ENCODE assay signal across 30 cellular contexts in the genomic region with DNA sequence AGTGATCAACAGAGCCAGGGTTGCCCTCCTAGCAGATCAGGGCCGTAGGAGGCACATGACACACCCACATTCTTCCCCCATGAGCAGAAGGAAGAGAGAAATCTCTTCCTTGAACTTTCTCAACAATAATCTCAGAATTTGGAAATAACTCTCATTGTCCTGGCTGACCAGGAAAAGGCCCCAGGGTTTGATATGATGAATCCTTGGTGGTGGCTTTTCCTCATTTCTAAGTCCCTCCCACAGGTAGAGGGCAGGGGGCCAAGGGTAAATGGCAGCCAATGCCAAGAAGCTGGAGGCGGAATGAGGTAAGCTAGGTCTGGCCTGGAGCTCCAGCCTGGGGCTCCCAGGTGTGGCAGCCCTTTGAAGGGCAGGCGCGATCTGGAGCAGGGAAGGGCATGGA.
DNase-seq lines count a peak whose midpoint lies in the region; ATAC-seq, FAIRE-seq and TF ChIP-seq lines count a peak whose summit lies in the region.
"Had no signal": no experiment of that assay in that cellular context is flagged by ENCODE, and none has a peak within 500 bp of the region (broad histone marks: within the 10 kb centered on the region; RNA-seq: fewer than 3 reads in every experiment).

No MANE protein-coding gene starts in this region.

- H3K4me3 ChIP-seq in BLaER1 = no peak overlapping the region
- H3K4me3 ChIP-seq in keratinocyte (ENCODE audit: control insufficient read depth in 2 of 3, extremely low read depth in 1 of 3, insufficient read depth in 2 of 3, low read depth in 1 of 3, low read length in 3 of 3) = no peak overlapping the region
- H3K4me3 ChIP-seq: SJSA1, smooth muscle cell had no signal

- peaks cover 19% of the 10 kb centered on the region for H3K9me3 ChIP-seq in BLaER1
- H3K9me3 ChIP-seq in keratinocyte (ENCODE audit: control insufficient read depth, low read depth, low read length) = no peaks in the 10 kb centered on the region
- H3K9me3 ChIP-seq: BE2C, Caco-2, SJSA1 had no signal

- H3K4me2 ChIP-seq in BLaER1 (peak overlapping the region; percentile 19; the same call in 1 of the 2 replicates), keratinocyte (ENCODE audit: control insufficient read depth, extremely low read depth, insufficient read depth, low read depth, low read length) (peak overlapping the region; percentile 16)
- H3K4me2 ChIP-seq: smooth muscle cell had no signal

- H3K4me1 Mint-ChIP-seq in chondrocyte (ENCODE audit: low read depth) = peaks cover 66% of the 10 kb centered on the region
- H3K4me1 Mint-ChIP-seq: memory B cell; stimulated activated effector memory CD8-positive, alpha-beta T cell treated with anti-CD3 and anti-CD28 coated beads, Interleukin-12 subunit alpha, Interleukin-12 subunit beta, amount 100 ng/mL, for 72 hours had no signal

- no peak overlapping the region for H3K27ac Mint-ChIP-seq in chondrocyte (ENCODE audit: unreplicated experiment)
- H3K27ac Mint-ChIP-seq: activated CD4-positive, alpha-beta T cell treated with anti-CD3 and anti-CD28 coated beads, Interleukin-2, amount 10 ng/mL, durations not matched to agents 7 days and 5 days; activated CD8-positive, alpha-beta memory T cell treated with anti-CD3 and anti-CD28 coated beads, Interleukin-2, amount 10 ng/mL, durations not matched to agents 7 days and 5 days; activated naive CD4-positive, alpha-beta T cell treated with anti-CD3 and anti-CD28 coated beads for 36 hours; activated T-cell treated with anti-CD3 and anti-CD28 coated beads, Interleukin-2, amount 50 U/mL, for 72 hours; memory B cell; stimulated activated effector memory CD8-positive, alpha-beta T cell treated with anti-CD3 and anti-CD28 coated beads, Interleukin-12 subunit alpha, Interleukin-12 subunit beta, amount 100 ng/mL, for 72 hours; T-helper 2 cell treated with Interferon-gamma antibody and Interleukin-4, amounts not matched to agents 5 μg/mL and 100 μg/mL, for 36 hours had no signal

- H2AFZ ChIP-seq in keratinocyte (ENCODE audit: control insufficient read depth, low read length) = no peak overlapping the region

- no peaks in the 10 kb centered on the region for H3K9me3 Mint-ChIP-seq in chondrocyte (ENCODE audit: low read depth)
- H3K9me3 Mint-ChIP-seq: activated CD4-positive, alpha-beta T cell treated with anti-CD3 and anti-CD28 coated beads, Interleukin-2, amount 10 ng/mL, durations not matched to agents 7 days and 5 days; activated naive CD4-positive, alpha-beta T cell treated with anti-CD3 and anti-CD28 coated beads for 36 hours; T-helper 2 cell treated with Interferon-gamma antibody and Interleukin-4, amounts not matched to agents 5 μg/mL and 100 μg/mL, for 36 hours had no signal

- dilution Hi-C loops in keratinocyte (cut with MboI; ENCODE audit: extremely low pct_ligation_motif_present, low sequenced_read_pairs) = no loop called here

- no peak for TF ChIP-seq CTCF in keratinocyte (optimal IDR thresholded peaks at IDR 0.05 in 1 of 3, IDR thresholded peaks at IDR 0.05 in 1 of 3, conservative IDR thresholded peaks at IDR 0.05 in 1 of 3; ENCODE audit: extremely low read depth in 1 of 3, insufficient read depth in 2 of 3, low read length in 3 of 3)
- no peak for TF ChIP-seq CTCF in GM10266 (IDR thresholded peaks at IDR 0.05; ENCODE audit: control insufficient read depth, insufficient read depth, low read depth, missing control alignments)
- TF ChIP-seq CTCF in chondrocyte (IDR thresholded peaks at IDR 0.05) = no peak

- no peaks in the 10 kb centered on the region for H3K27me3 Mint-ChIP-seq in chondrocyte (ENCODE audit: low read depth)
- H3K27me3 Mint-ChIP-seq: activated CD4-positive, alpha-beta T cell treated with anti-CD3 and anti-CD28 coated beads, Interleukin-2, amount 10 ng/mL, durations not matched to agents 7 days and 5 days had no signal

- H3K27ac ChIP-seq in BLaER1 (no peak overlapping the region; the same call in 1 of the 2 replicates), keratinocyte (ENCODE audit: control insufficient read depth, insufficient read depth, low read length) (no peak overlapping the region)
- H3K27ac ChIP-seq: SJSA1, WERI-Rb-1 had no signal

- no peaks in the 10 kb centered on the region for H3K9me1 ChIP-seq in keratinocyte (ENCODE audit: control insufficient read depth, extremely low read depth, insufficient read depth, low read length)

- no peak for ATAC-seq in GM19463 (IDR thresholded peaks at IDR 0.05; ENCODE audit: unreplicated experiment)
- ATAC-seq: activated CD8-positive, alpha-beta memory T cell treated with anti-CD3 and anti-CD28 coated beads, Interleukin-2, amount 10 ng/mL, durations not matched to agents 7 days and 5 days; activated T-cell treated with anti-CD3 and anti-CD28 coated beads, Interleukin-2, amount 50 U/mL, for 72 hours; stimulated activated effector memory CD8-positive, alpha-beta T cell treated with anti-CD3 and anti-CD28 coated beads, Interleukin-12 subunit alpha, Interleukin-12 subunit beta, amount 100 ng/mL, for 72 hours had no signal

- H3K36me3 ChIP-seq in BLaER1 = peaks cover 37% of the 10 kb centered on the region
- no peaks in the 10 kb centered on the region for H3K36me3 ChIP-seq in keratinocyte (ENCODE audit: control insufficient read depth in 2 of 2, extremely low read depth in 1 of 2, insufficient read depth in 2 of 2, low read length in 2 of 2)
- H3K36me3 ChIP-seq: BE2C, SJSA1, WERI-Rb-1 had no signal

- H4K20me1 ChIP-seq in BLaER1 (peaks cover 63% of the 10 kb centered on the region), keratinocyte (ENCODE audit: control insufficient read depth, extremely low read depth, insufficient read depth, low read length) (no peaks in the 10 kb centered on the region)

- DNase-seq in HPDE6-E6E7 (ENCODE audit: extremely low spot score) (peak; percentile 72), amniotic epithelial cell (ENCODE audit: low read depth) (peak; percentile 39), keratinocyte (ENCODE audit: low read depth, low spot score) (peak; percentile 40), GM10266 (ENCODE audit: extremely low spot score) (no peak), activated gamma-delta T cell (lab: John Stamatoyannopoulos, UW) (no peak), chondrocyte (ENCODE audit: low spot score) (no peak)
- DNase-seq: activated CD4-positive, alpha-beta T cell treated with anti-CD3 and anti-CD28 coated beads, Interleukin-2, amount 10 ng/mL, durations not matched to agents 7 days and 5 days; activated CD8-positive, alpha-beta memory T cell treated with anti-CD3 and anti-CD28 coated beads, Interleukin-2, amount 10 ng/mL, durations not matched to agents 7 days and 5 days; activated naive CD4-positive, alpha-beta T cell treated with anti-CD3 and anti-CD28 coated beads for 36 hours; activated T-cell treated with anti-CD3 and anti-CD28 coated beads, Interleukin-2, amount 50 U/mL, for 72 hours; BE2C; Caco-2; central memory CD4-positive, alpha-beta T cell; dermis blood vessel endothelial cell; HCEC 1CT; IMR-90; NCI-H2107; NCI-H510A; nucleus accumbens; WERI-Rb-1 had no signal

- H3K4me1 ChIP-seq in BLaER1 = peaks cover 99% of the 10 kb centered on the region
- peaks cover 12% of the 10 kb centered on the region for H3K4me1 ChIP-seq in keratinocyte (ENCODE audit: control insufficient read depth, extremely low read depth, insufficient read depth, low read length)
- H3K4me1 ChIP-seq: BE2C, SJSA1 had no signal

- no peak for FAIRE-seq in keratinocyte (lab: Jason Lieb, UNC)
- FAIRE-seq: endometrium, GM19239, RCC 7860 had no signal

- H3K27me3 ChIP-seq in BLaER1 (no peaks in the 10 kb centered on the region), keratinocyte (ENCODE audit: control insufficient read depth, extremely low read depth, insufficient read depth, low read length) (no peaks in the 10 kb centered on the region)
- H3K27me3 ChIP-seq: SJSA1 had no signal

- no peaks in the 10 kb centered on the region for H3K36me3 Mint-ChIP-seq in chondrocyte (ENCODE audit: low read depth)
- H3K36me3 Mint-ChIP-seq: activated CD8-positive, alpha-beta memory T cell treated with anti-CD3 and anti-CD28 coated beads, Interleukin-2, amount 10 ng/mL, durations not matched to agents 7 days and 5 days; memory B cell; stimulated activated effector memory CD8-positive, alpha-beta T cell treated with anti-CD3 and anti-CD28 coated beads, Interleukin-12 subunit alpha, Interleukin-12 subunit beta, amount 100 ng/mL, for 72 hours had no signal

- no peaks in the 10 kb centered on the region for H3K79me2 ChIP-seq in keratinocyte (ENCODE audit: control insufficient read depth, insufficient read depth, low read length)

- no peak overlapping the region for H3K4me3 Mint-ChIP-seq in chondrocyte (ENCODE audit: unreplicated experiment)
- H3K4me3 Mint-ChIP-seq: activated CD4-positive, alpha-beta T cell treated with anti-CD3 and anti-CD28 coated beads, Interleukin-2, amount 10 ng/mL, durations not matched to agents 7 days and 5 days; activated CD8-positive, alpha-beta memory T cell treated with anti-CD3 and anti-CD28 coated beads, Interleukin-2, amount 10 ng/mL, durations not matched to agents 7 days and 5 days; activated naive CD4-positive, alpha-beta T cell treated with anti-CD3 and anti-CD28 coated beads for 36 hours; activated T-cell treated with anti-CD3 and anti-CD28 coated beads, Interleukin-2, amount 50 U/mL, for 72 hours; memory B cell; stimulated activated effector memory CD8-positive, alpha-beta T cell treated with anti-CD3 and anti-CD28 coated beads, Interleukin-12 subunit alpha, Interleukin-12 subunit beta, amount 100 ng/mL, for 72 hours; T-helper 2 cell treated with Interferon-gamma antibody and Interleukin-4, amounts not matched to agents 5 μg/mL and 100 μg/mL, for 36 hours had no signal

- H3K9ac ChIP-seq in BLaER1 (no peak overlapping the region), keratinocyte (ENCODE audit: control insufficient read depth, extremely low read depth, insufficient read depth, low read length) (no peak overlapping the region)

Comparison
In these comparisons a context has a peak if more than half of its experiments do, and no peak if none do; other contexts are left out.
1. DNase-seq: peak in HPDE6-E6E7 (single experiment), amniotic epithelial cell (single experiment) and keratinocyte (single experiment); none in GM10266 (single experiment), activated gamma-delta T cell (single experiment) and chondrocyte (single experiment).